ENCODE assay signal across 8 cellular contexts in genomic region chr19:1275260-1275975, GRCh38. TPM values are rescaled to one million over a fixed set of nuclear protein-coding genes. Genes with fewer than 3 reads are reported as not detected.
DNase-seq lines count a peak whose midpoint lies in the region; ATAC-seq and TF ChIP-seq lines count a peak whose summit lies in the region.

FAM174C (plus strand) TSS chr19:1275530; CDS start chr19:1275550, 20 bp downstream.

- H3K27ac ChIP-seq in cingulate gyrus (ENCODE audit: low read depth, low read length): peak within 1 kb of the TSS; percentile 99

- peak within 1 kb of the TSS; percentile 64 for H3K4me3 ChIP-seq in BE2C (ENCODE audit: low read depth, low read length)

- H3K4me1 ChIP-seq in BE2C: peaks cover 12% of the 10 kb centered on the region

- TF ChIP-seq CTCF in BE2C (IDR thresholded peaks at IDR 0.05; ENCODE audit: low read depth, low read length): no peak

- no peaks in the 10 kb centered on the region for H3K9me3 ChIP-seq in BE2C

- intact Hi-C loops in left colon (cut with DNase I, micrococcal nuclease): no loop called here

- peak; percentile 78 for ATAC-seq in GM19324 (IDR thresholded peaks at IDR 0.05; ENCODE audit: low FRiP score, unreplicated experiment)
- ATAC-seq in HG03460 (IDR thresholded peaks at IDR 0.05; ENCODE audit: unreplicated experiment): peak; percentile 63
- ATAC-seq in left colon: peak; percentile 73

- H3K36me3 ChIP-seq in BE2C: peaks cover 57% of the 10 kb centered on the region

- DNase-seq in BE2C (peak; percentile 97), NCI-H526 (lab: John Stamatoyannopoulos, UW) (peak; percentile 84 to 95), left colon (peak; percentile 96 to 98)
- peak; percentile 98 for DNase-seq in activated CD4-positive, alpha-beta T cell treated with anti-CD3 and anti-CD28 coated beads for 48 hours
- peak; percentile 98 for DNase-seq in stimulated activated CD4-positive, alpha-beta T cell treated with anti-CD3 and anti-CD28 coated beads, Interleukin-1b, Interleukin-23, amount 100 ng/mL, for 48 hours

- H3K27me3 ChIP-seq in BE2C: no peaks in the 10 kb centered on the region

RNA-seq across cellular contexts. Expression of gene FAM174C, which starts in this region (rescaled TPM):
- 224 TPM for polyA plus RNA-seq in BE2C (2012; ENCODE audit: insufficient read depth, insufficient read length, low read depth)
- total RNA-seq in left colon: 10 to 100 TPM; 43.7 to 48.9 TPM

Comparison
In these comparisons a context has a peak if more than half of its experiments do, and no peak if none do; other contexts are left out.
1. Peak in every context shown above with its lines: DNase-seq, ATAC-seq, H3K4me3 ChIP-seq and H3K27ac ChIP-seq.